Comparison of ENCODE assay signal across 8 cellular contexts in genomic region chr4:138241281-138242075, GRCh38. TPM values are rescaled to one million over a fixed set of nuclear protein-coding genes. Genes with fewer than 3 reads are reported as not detected.
A peak's percentile ranks its signal among the peaks of the same experiment; 100 is the strongest.
DNase-seq lines count a peak whose midpoint lies in the region; ATAC-seq, FAIRE-seq and TF ChIP-seq lines count a peak whose summit lies in the region.

No MANE protein-coding gene starts in this region.

- H3K27me3 Mint-ChIP-seq in activated CD8-positive, alpha-beta memory T cell treated with anti-CD3 and anti-CD28 coated beads, Interleukin-2, amount 10 ng/mL, durations not matched to agents 7 days and 5 days = no peaks in the 10 kb centered on the region
- no peaks in the 10 kb centered on the region for H3K27me3 Mint-ChIP-seq in stimulated activated naive CD8-positive, alpha-beta T cell treated with anti-CD3 and anti-CD28 coated beads, Interleukin-15, Interleukin-2, amounts not matched to agents 100 ng/mL and 50 ng/mL, for 24 hours

- H3K27ac ChIP-seq in A549 = peak overlapping the region; percentile 98 to 99
- H3K27ac ChIP-seq in iPS DF 6.9 (ENCODE audit: low read length) = no peak overlapping the region

- no peak for TF ChIP-seq RAD21 in A549 (conservative IDR thresholded peaks at IDR 0.05 in 1 of 2, IDR thresholded peaks at IDR 0.05 in 1 of 2)

- peak overlapping the region; percentile 98 for H3K27ac Mint-ChIP-seq in activated CD8-positive, alpha-beta memory T cell treated with anti-CD3 and anti-CD28 coated beads, Interleukin-2, amount 10 ng/mL, durations not matched to agents 7 days and 5 days
- H3K27ac Mint-ChIP-seq in stimulated activated naive CD8-positive, alpha-beta T cell treated with anti-CD3 and anti-CD28 coated beads, Interleukin-15, Interleukin-2, amounts not matched to agents 100 ng/mL and 50 ng/mL, for 24 hours = peak overlapping the region; percentile 91

- peak; percentile 64 for TF ChIP-seq POLR2A in A549 (IDR thresholded peaks at IDR 0.05; ENCODE audit: low read length)
- TF ChIP-seq POLR2A in GM12891 (IDR thresholded peaks at IDR 0.05; ENCODE audit: low read depth, low read length) = no peak

- TF ChIP-seq CTCF in A549 (IDR thresholded peaks at IDR 0.05) = no peak

- POLR2A ChIA-PET in A549 (lab: Yijun Ruan, JAX) = interaction anchor here (0.6 to 1.9 kb wide), 11 partner anchors 9 to 314 kb away, joined by 3 to 8 read pairs (median 4); no protein-coding TSS in a partner anchor

- peak; percentile 68 to 78 for ATAC-seq in A549
- ATAC-seq in activated CD8-positive, alpha-beta memory T cell treated with anti-CD3 and anti-CD28 coated beads, Interleukin-2, amount 10 ng/mL, durations not matched to agents 7 days and 5 days = peak; percentile 6

- no peaks in the 10 kb centered on the region for H3K9me3 Mint-ChIP-seq in activated CD8-positive, alpha-beta memory T cell treated with anti-CD3 and anti-CD28 coated beads, Interleukin-2, amount 10 ng/mL, durations not matched to agents 7 days and 5 days (ENCODE audit: low read depth)
- H3K9me3 Mint-ChIP-seq in stimulated activated naive CD8-positive, alpha-beta T cell treated with anti-CD3 and anti-CD28 coated beads, Interleukin-15, Interleukin-2, amounts not matched to agents 100 ng/mL and 50 ng/mL, for 24 hours = no peaks in the 10 kb centered on the region

- H3K9me3 ChIP-seq in A549 = no peaks in the 10 kb centered on the region
- no peaks in the 10 kb centered on the region for H3K9me3 ChIP-seq in iPS DF 6.9 (ENCODE audit: control insufficient read depth, insufficient read depth, low read length)

- H3K27me3 ChIP-seq in iPS DF 6.9 (ENCODE audit: control insufficient read depth, insufficient read depth, low read length) = no peaks in the 10 kb centered on the region

- H3K4me1 ChIP-seq in A549 (peaks cover 30% of the 10 kb centered on the region), iPS DF 6.9 (ENCODE audit: control insufficient read depth, insufficient read depth, low read length) (no peaks in the 10 kb centered on the region)

- TF ChIP-seq EP300 in A549 (IDR thresholded peaks at IDR 0.05) = no peak

- H3K36me3 Mint-ChIP-seq in activated CD8-positive, alpha-beta memory T cell treated with anti-CD3 and anti-CD28 coated beads, Interleukin-2, amount 10 ng/mL, durations not matched to agents 7 days and 5 days = peaks cover 5% of the 10 kb centered on the region
- no peaks in the 10 kb centered on the region for H3K36me3 Mint-ChIP-seq in stimulated activated naive CD8-positive, alpha-beta T cell treated with anti-CD3 and anti-CD28 coated beads, Interleukin-15, Interleukin-2, amounts not matched to agents 100 ng/mL and 50 ng/mL, for 24 hours (ENCODE audit: low read depth)

- H3K4me3 ChIP-seq in A549 = peak overlapping the region; percentile 84
- peak overlapping the region; percentile 66; the same call in 1 of the 2 replicates for H3K4me3 ChIP-seq in iPS DF 6.9 (ENCODE audit: low read length)

- peak in 1 of 2 experiments; percentile 72 for DNase-seq in A549 (ENCODE audit: low read depth in 1 of 2, low spot score in 1 of 2)
- no peak for DNase-seq in GM12891 (ENCODE audit: insufficient read length, low spot score)
- peak; percentile 68 for DNase-seq in HT-29 (ENCODE audit: low spot score)
- DNase-seq in activated CD8-positive, alpha-beta memory T cell treated with anti-CD3 and anti-CD28 coated beads, Interleukin-2, amount 10 ng/mL, durations not matched to agents 7 days and 5 days = peak; percentile 45
- no peak for DNase-seq in iPS DF 6.9 (ENCODE audit: low read depth, low spot score)
- no peak for DNase-seq in NCI-H2107 (lab: John Stamatoyannopoulos, UW)
- no peak for DNase-seq in GM19240 (ENCODE audit: insufficient read length, low spot score)

- H3K4me3 Mint-ChIP-seq in activated CD8-positive, alpha-beta memory T cell treated with anti-CD3 and anti-CD28 coated beads, Interleukin-2, amount 10 ng/mL, durations not matched to agents 7 days and 5 days = peak overlapping the region; percentile 85
- H3K4me3 Mint-ChIP-seq in stimulated activated naive CD8-positive, alpha-beta T cell treated with anti-CD3 and anti-CD28 coated beads, Interleukin-15, Interleukin-2, amounts not matched to agents 100 ng/mL and 50 ng/mL, for 24 hours = peak overlapping the region; percentile 82

- WGBS in A549 (ENCODE audit: missing lambda C conversion rate) = 0% methylated on average over 12 of the region's 13 CpGs
- WGBS in iPS DF 6.9 (ENCODE audit: insufficient coverage, insufficient read length) = no CpG with 5 or more reads among the region's 13 CpGs

- H3K4me1 Mint-ChIP-seq in activated CD8-positive, alpha-beta memory T cell treated with anti-CD3 and anti-CD28 coated beads, Interleukin-2, amount 10 ng/mL, durations not matched to agents 7 days and 5 days = peaks cover 18% of the 10 kb centered on the region
- peaks cover 22% of the 10 kb centered on the region for H3K4me1 Mint-ChIP-seq in stimulated activated naive CD8-positive, alpha-beta T cell treated with anti-CD3 and anti-CD28 coated beads, Interleukin-15, Interleukin-2, amounts not matched to agents 100 ng/mL and 50 ng/mL, for 24 hours (ENCODE audit: low read depth)

- FAIRE-seq in A549 (lab: Jason Lieb, UNC) = no peak
- peak; percentile 13 for FAIRE-seq in GM12891 (lab: Jason Lieb, UNC)

- H3K36me3 ChIP-seq in iPS DF 6.9 (ENCODE audit: control insufficient read depth, insufficient read depth, low read length) = no peaks in the 10 kb centered on the region; the same call in 1 of the 2 replicates

- CTCF ChIA-PET in A549 (lab: Yijun Ruan, JAX) = interaction anchor here (1.8 kb wide), 1 partner anchor 12 kb away, joined by 5 read pairs; no protein-coding TSS in a partner anchor
- CTCF ChIA-PET in activated CD8-positive, alpha-beta memory T cell treated with anti-CD3 and anti-CD28 coated beads, Interleukin-2, amount 10 ng/mL, durations not matched to agents 7 days and 5 days (lab: Charles Lee) = interaction anchor here (1.4 kb wide), 1 partner anchor 32 kb away, joined by 3 read pairs; no protein-coding TSS in a partner anchor

- H3K4me2 ChIP-seq in A549 = peak overlapping the region; percentile 85

TF ChIP-seq in A549, 52 proteins besides CTCF, POLR2A, EP300 and RAD21 (continues in another document):
- TF ChIP-seq ZNF302 (CRISPR knock-in tag; IDR thresholded peaks at IDR 0.05) (no peak), RARB (CRISPR knock-in tag; IDR thresholded peaks at IDR 0.05) (peak; percentile 56; the same call in 1 of the 2 replicates), TP53 (CRISPR knock-in tag; IDR thresholded peaks at IDR 0.05) (peak; percentile 87; the same call in 1 of the 2 replicates), BCL3 (IDR thresholded peaks at IDR 0.05) (peak; percentile 88; the same call in 2 of the 3 replicates)

TF ChIP-seq in GM12891, 5 proteins besides CTCF, POLR2A, EP300 and RAD21:
- TF ChIP-seq POU2F2 (IDR thresholded peaks at IDR 0.05; ENCODE audit: low read depth, low read length) (no peak), TAF1 (IDR thresholded peaks at IDR 0.05; ENCODE audit: low read depth, low read length) (no peak), SPI1 (IDR thresholded peaks at IDR 0.05; ENCODE audit: low read depth, low read length) (no peak), POLR2AphosphoS5 (IDR thresholded peaks at IDR 0.05; ENCODE audit: low read depth, low read length) (no peak), PAX5 (IDR thresholded peaks at IDR 0.05; ENCODE audit: insufficient read depth, low read length, severe bottlenecking) (no peak)

RNA-seq across cellular contexts. Expression of gene SLC7A11, which starts 0.7 kb away (rescaled TPM):
- 125 and 161 TPM in 2 replicates for polyA plus RNA-seq in A549 (2011; rRNA removed)
- polyA plus RNA-seq in A549 (2012; cell fraction: cytosol; rRNA removed) = 16.0 and 18.3 TPM in 2 replicates
- 15.2 and 26.8 TPM in 2 replicates for polyA plus RNA-seq in A549 (2012; cell fraction: nucleus; rRNA removed)
- 52.0 to 53.9 TPM (median 52.4 TPM) in 3 replicates for polyA plus RNA-seq in A549 (2017; fragmentation: RNase III; extraction: RNeasy Plus Mini Kit Qiagen cat#74134 plus additional on column Dnase treatment)
- polyA minus RNA-seq in A549 (2011; rRNA and poly(A)+ RNA removed) = 201 and 266 TPM in 2 replicates
- polyA plus RNA-seq in GM12891 (2012; ENCODE audit: low read depth, missing spikeins) = 0.51 TPM
- 16.6 and 19.7 TPM in 2 replicates for total RNA-seq in HT-29 (2014; rRNA removed; shearing (Covaris generic))
- 1 to 10 TPM; 5.2 to 6.7 TPM for total RNA-seq in activated CD8-positive, alpha-beta memory T cell treated with anti-CD3 and anti-CD28 coated beads, Interleukin-2, amount 10 ng/mL, durations not matched to agents 7 days and 5 days

Comparison
In these comparisons a context has a peak if more than half of its experiments do, and no peak if none do; other contexts are left out.
1. DNase-seq: peak in HT-29 (single experiment) and activated CD8-positive, alpha-beta memory T cell treated with anti-CD3 and anti-CD28 coated beads, Interleukin-2, amount 10 ng/mL, durations not matched to agents 7 days and 5 days (single experiment); none in GM12891 (single experiment), iPS DF 6.9 (single experiment), NCI-H2107 (single experiment) and GM19240 (single experiment).